In the genomic region with DNA sequence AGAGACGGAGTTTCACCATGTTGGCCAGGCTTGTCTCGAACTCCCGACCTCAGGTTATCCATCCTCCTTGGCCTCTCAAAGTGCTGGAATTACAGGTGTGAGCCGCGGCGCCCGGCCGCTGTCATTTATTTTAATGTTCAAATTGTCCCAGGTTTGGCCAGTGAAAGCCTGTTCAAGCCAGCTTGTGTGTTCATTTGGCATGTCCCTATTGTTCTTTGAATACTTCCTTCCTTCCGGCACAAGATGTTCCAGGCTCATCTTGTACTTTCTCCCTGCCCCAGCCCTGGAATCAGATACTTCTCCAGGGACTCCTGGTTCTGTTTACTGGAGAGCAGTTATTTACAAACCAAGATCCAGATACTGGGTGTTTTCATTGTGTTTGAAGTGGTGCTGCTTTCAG, we compare ENCODE assay signal across 12 cellular contexts. TPM values are rescaled to one million over a fixed set of nuclear protein-coding genes. Genes with fewer than 3 reads are reported as not detected.
A peak's percentile ranks its signal among the peaks of the same experiment; 100 is the strongest.
DNase-seq lines count a peak whose midpoint lies in the region; ATAC-seq, FAIRE-seq and TF ChIP-seq lines count a peak whose summit lies in the region.
"Had no signal": no experiment of that assay in that cellular context is flagged by ENCODE, and none has a peak within 500 bp of the region (broad histone marks: within the 10 kb centered on the region; RNA-seq: fewer than 3 reads in every experiment).

No MANE protein-coding gene starts in this region.

- peak; percentile 98 to 99 for TF ChIP-seq EP300 in tibial nerve (IDR thresholded peaks at IDR 0.05)

- WGBS in tibial nerve, 2 donors: 85 to 87% methylated on average over 9 of the region's 9 CpGs

- H2AFZ ChIP-seq in endothelial cell of umbilical vein (ENCODE audit: low read depth, low read length): peak overlapping the region; percentile 37

- CTCF ChIA-PET in endothelial cell of umbilical vein (lab: Charles Lee): interaction anchor here (5.7 kb wide), 1 partner anchor 19 kb away, joined by 32 read pairs; no protein-coding TSS in a partner anchor

- no peaks in the 10 kb centered on the region for H3K36me3 ChIP-seq in endothelial cell of umbilical vein (ENCODE audit: control insufficient read depth in 2 of 2, extremely low read depth in 1 of 2, insufficient read depth in 2 of 2, low read length in 2 of 2)
- no peaks in the 10 kb centered on the region for H3K36me3 ChIP-seq in tibial nerve

- TF ChIP-seq CTCF in endothelial cell of umbilical vein (IDR thresholded peaks at IDR 0.05; ENCODE audit: extremely low read depth in 1 of 2, insufficient read depth in 1 of 2, low read depth in 1 of 2, low read length in 2 of 2) (no peak), mesothelial cell of epicardium (IDR thresholded peaks at IDR 0.05; ENCODE audit: unreplicated experiment) (no peak), tibial nerve (IDR thresholded peaks at IDR 0.05) (no peak)

- TF ChIP-seq POLR2A in endothelial cell of umbilical vein (IDR thresholded peaks at IDR 0.05; ENCODE audit: low read depth, low read length): peak; percentile 37
- peak in 1 of 2 donors; percentile 37 for TF ChIP-seq POLR2A in tibial nerve (IDR thresholded peaks at IDR 0.05)

- no peaks in the 10 kb centered on the region for H3K9me3 ChIP-seq in endothelial cell of umbilical vein (replicated peaks; ENCODE audit: control insufficient read depth, insufficient read depth, low read length)
- H3K9me3 ChIP-seq in tibial nerve: no peaks in the 10 kb centered on the region

- DNase-seq in activated T-cell treated with anti-CD3 and anti-CD28 coated beads, Interleukin-2, amount 50 U/mL, for 4 hours: no peak
- no peak for DNase-seq in activated T-cell treated with anti-CD3 and anti-CD28 coated beads, Interleukin-2, amount 50 U/mL, for 1 hour
- peak; percentile 57 for DNase-seq in endothelial cell of umbilical vein (ENCODE audit: low read depth, low spot score)
- DNase-seq in mesothelial cell of epicardium (ENCODE audit: low spot score in 2 of 2, unreplicated experiment in 2 of 2): no peak
- peak; percentile 62 to 82 for DNase-seq in tibial nerve (ENCODE audit: low spot score in 2 of 2)
- DNase-seq in stimulated activated naive CD8-positive, alpha-beta T cell treated with anti-CD3 and anti-CD28 coated beads, Interleukin-15, Interleukin-2, amounts not matched to agents 100 U/mL and 50 U/mL, for 24 hours: no peak
- no peak for DNase-seq in 8988T
- DNase-seq: aorta; NCI-H187 treated with DMSO at 0.1 percent for 48 hours; stimulated activated CD4-positive, alpha-beta T cell treated with anti-CD3 and anti-CD28 coated beads, Interleukin-4, amount 100 ng/mL, for 4 hours had no signal

- peak overlapping the region; percentile 86 for H3K27ac Mint-ChIP-seq in mesothelial cell of epicardium

- H3K9me1 ChIP-seq in endothelial cell of umbilical vein (replicated peaks; ENCODE audit: control insufficient read depth, extremely low read depth, insufficient read depth, low read length): no peaks in the 10 kb centered on the region

- H3K36me3 Mint-ChIP-seq in activated T-cell treated with anti-CD3 and anti-CD28 coated beads, Interleukin-2, amount 50 U/mL, for 4 hours (ENCODE audit: insufficient read depth): no peaks in the 10 kb centered on the region
- no peaks in the 10 kb centered on the region for H3K36me3 Mint-ChIP-seq in mesothelial cell of epicardium

- no peaks in the 10 kb centered on the region for H3K9me3 Mint-ChIP-seq in activated T-cell treated with anti-CD3 and anti-CD28 coated beads, Interleukin-2, amount 50 U/mL, for 4 hours
- no peaks in the 10 kb centered on the region for H3K9me3 Mint-ChIP-seq in mesothelial cell of epicardium

- peak overlapping the region; percentile 66 for H3K9ac ChIP-seq in endothelial cell of umbilical vein (replicated peaks; ENCODE audit: extremely low read depth, insufficient read depth, low read length)

- H4K20me1 ChIP-seq in endothelial cell of umbilical vein (replicated peaks; ENCODE audit: control insufficient read depth, extremely low read depth, insufficient read depth, low read length): no peaks in the 10 kb centered on the region

- no peak for ATAC-seq in activated T-cell treated with anti-CD3 and anti-CD28 coated beads, Interleukin-2, amount 50 U/mL, for 4 hours
- no peak for ATAC-seq in stimulated activated naive CD8-positive, alpha-beta T cell treated with anti-CD3 and anti-CD28 coated beads, Interleukin-15, Interleukin-2, amounts not matched to agents 100 U/mL and 50 U/mL, for 24 hours
- ATAC-seq in GM19328 (IDR thresholded peaks at IDR 0.05; ENCODE audit: unreplicated experiment): no peak

- dilution Hi-C loops in endothelial cell of umbilical vein (cut with MboI; ENCODE audit: extremely low pct_ligation_motif_present, low sequenced_read_pairs): no loop called here

- H3K79me2 ChIP-seq in endothelial cell of umbilical vein (ENCODE audit: control insufficient read depth, insufficient read depth, low read length): no peaks in the 10 kb centered on the region

- peaks cover 54% of the 10 kb centered on the region for H3K27me3 Mint-ChIP-seq in activated T-cell treated with anti-CD3 and anti-CD28 coated beads, Interleukin-2, amount 50 U/mL, for 4 hours (ENCODE audit: low read depth)
- H3K27me3 Mint-ChIP-seq in mesothelial cell of epicardium (ENCODE audit: low read depth): no peaks in the 10 kb centered on the region

- H3K27me3 ChIP-seq in endothelial cell of umbilical vein (ENCODE audit: control insufficient read depth in 2 of 2, insufficient read depth in 2 of 2, low read length in 2 of 2): no peaks in the 10 kb centered on the region
- H3K27me3 ChIP-seq in tibial nerve: no peaks in the 10 kb centered on the region

- H3K4me3 ChIP-seq in endothelial cell of umbilical vein (replicated peaks in 1 of 3; ENCODE audit: insufficient read depth in 1 of 3, low read depth in 1 of 3, low read length in 3 of 3) (no peak overlapping the region), tibial nerve (no peak overlapping the region)

- peaks cover 3% of the 10 kb centered on the region for H3K4me1 Mint-ChIP-seq in activated T-cell treated with anti-CD3 and anti-CD28 coated beads, Interleukin-2, amount 50 U/mL, for 4 hours (ENCODE audit: low read depth)
- H3K4me1 Mint-ChIP-seq in mesothelial cell of epicardium: peaks cover 26% of the 10 kb centered on the region

- peak; percentile 92 for FAIRE-seq in endothelial cell of umbilical vein (lab: Jason Lieb, UNC)

- BruUV-seq in endothelial cell of umbilical vein (replicated peaks; lab: Mats Ljungman, UMichigan): no TSS peak

- H3K4me3 Mint-ChIP-seq in activated T-cell treated with anti-CD3 and anti-CD28 coated beads, Interleukin-2, amount 50 U/mL, for 4 hours: peak overlapping the region; percentile 13
- H3K4me3 Mint-ChIP-seq in mesothelial cell of epicardium: peak overlapping the region; percentile 46

- POLR2A ChIA-PET in endothelial cell of umbilical vein (lab: Charles Lee): no interaction called here

- peaks cover 23% of the 10 kb centered on the region for H3K4me1 ChIP-seq in endothelial cell of umbilical vein (ENCODE audit: control insufficient read depth, extremely low read depth, insufficient read depth, low read length)
- peaks cover 0 to 42% (median 16%) of the 10 kb centered on the region in 4 donors for H3K4me1 ChIP-seq in tibial nerve

- peak overlapping the region; percentile 55 for H3K27ac ChIP-seq in endothelial cell of umbilical vein (ENCODE audit: insufficient read depth, low read depth, low read length)
- H3K27ac ChIP-seq in tibial nerve: peak overlapping the region; percentile 84 to 98 (median 92)

- intact Hi-C loops in endothelial cell of umbilical vein (cut with micrococcal nuclease): loop anchor here (2.0 kb wide), 3 partner anchors 39 to 315 kb away; partner anchors contain the start of genes S100PBP and YARS1

- peak overlapping the region; percentile 43 for H3K4me2 ChIP-seq in endothelial cell of umbilical vein (ENCODE audit: insufficient read depth, low read length)

TF ChIP-seq in endothelial cell of umbilical vein, 7 proteins besides CTCF, POLR2A, EP300 and RAD21:
- TF ChIP-seq MYC (IDR thresholded peaks at IDR 0.05; ENCODE audit: low read depth, low read length) (no peak), EZH2 (IDR thresholded peaks at IDR 0.05; ENCODE audit: borderline replicate concordance, low read depth, low read length, severe bottlenecking) (no peak), FOS (IDR thresholded peaks at IDR 0.05; ENCODE audit: borderline replicate concordance, insufficient read depth, low read length) (no peak), POLR2AphosphoS5 (IDR thresholded peaks at IDR 0.05; ENCODE audit: insufficient read depth, low read depth, low read length) (peak; percentile 83)
- TF ChIP-seq, protein P1, sequence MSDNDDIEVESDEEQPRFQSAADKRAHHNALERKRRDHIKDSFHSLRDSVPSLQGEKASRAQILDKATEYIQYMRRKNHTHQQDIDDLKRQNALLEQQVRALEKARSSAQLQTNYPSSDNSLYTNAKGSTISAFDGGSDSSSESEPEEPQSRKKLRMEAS (IDR thresholded peaks at IDR 0.05; ENCODE audit: insufficient read depth, insufficient read length): no peak

RNA-seq across cellular contexts. Expression of gene ZBTB8B, which starts 37.0 kb away (rescaled TPM):
- not detected for total RNA-seq in activated T-cell treated with anti-CD3 and anti-CD28 coated beads, Interleukin-2, amount 50 U/mL, for 4 hours
- 0.02 TPM in 1 of 2 replicates, not detected in the other for total RNA-seq in endothelial cell of umbilical vein
- polyA plus RNA-seq in endothelial cell of umbilical vein: 0.01 TPM in 1 of 2 replicates, not detected in the other
- 0.01 TPM in 1 of 2 replicates, not detected in the other for polyA plus RNA-seq in endothelial cell of umbilical vein (2011; cell fraction: cytosol; rRNA removed)
- 0.03 TPM in 2 replicates for polyA plus RNA-seq in endothelial cell of umbilical vein (2011; cell fraction: nucleus; rRNA removed)
- polyA plus RNA-seq in endothelial cell of umbilical vein (2012): not detected in 2 replicates
- polyA minus RNA-seq in endothelial cell of umbilical vein: 0.06 TPM in 1 of 2 replicates, not detected in the other
- polyA minus RNA-seq in endothelial cell of umbilical vein (2011; cell fraction: cytosol; rRNA and poly(A)+ RNA removed): not detected
- not detected in 2 replicates for polyA minus RNA-seq in endothelial cell of umbilical vein (2011; cell fraction: nucleus; rRNA and poly(A)+ RNA removed)
- 3.4 to 3.6 TPM (median 3.5 TPM) in 3 replicates for total RNA-seq in mesothelial cell of epicardium
- total RNA-seq in tibial nerve: under 1 TPM in 1 of 4 donors, not detected in 3; 0.21 TPM
- polyA plus RNA-seq: AG04450, aorta had no signal

RNA-seq across cellular contexts. Expression of gene ZBTB8A, which starts 37.4 kb away (rescaled TPM):
- total RNA-seq in activated T-cell treated with anti-CD3 and anti-CD28 coated beads, Interleukin-2, amount 50 U/mL, for 4 hours: under 1 TPM; 0.19 to 0.24 (median 0.23) TPM
- total RNA-seq in endothelial cell of umbilical vein (9.1 and 9.6 TPM in 2 replicates), mesothelial cell of epicardium (14.8 to 16.2 TPM (median 14.9 TPM) in 3 replicates), tibial nerve (10 to 100 TPM in 3 of 4 donors, 1 to 10 TPM in 1; 8.1 to 14.9 (median 12.1) TPM)
- 2.9 and 3.1 TPM in 2 replicates for polyA plus RNA-seq in endothelial cell of umbilical vein
- polyA plus RNA-seq in endothelial cell of umbilical vein (2011; cell fraction: cytosol; rRNA removed): 3.6 and 3.9 TPM in 2 replicates
- 5.5 and 7.6 TPM in 2 replicates for polyA plus RNA-seq in endothelial cell of umbilical vein (2011; cell fraction: nucleus; rRNA removed)
- 5.3 and 5.5 TPM in 2 replicates for polyA plus RNA-seq in endothelial cell of umbilical vein (2012)
- polyA minus RNA-seq in endothelial cell of umbilical vein: 8.7 and 10.6 TPM in 2 replicates
- polyA minus RNA-seq in endothelial cell of umbilical vein (2011; cell fraction: cytosol; rRNA and poly(A)+ RNA removed): 8.8 TPM
- 7.8 and 8.6 TPM in 2 replicates for polyA minus RNA-seq in endothelial cell of umbilical vein (2011; cell fraction: nucleus; rRNA and poly(A)+ RNA removed)

Comparison
In these comparisons a context has a peak if more than half of its experiments do, and no peak if none do; other contexts are left out.
1. DNase-seq: peak in endothelial cell of umbilical vein (single experiment) and tibial nerve (2 of 2); none in activated T-cell treated with anti-CD3 and anti-CD28 coated beads, Interleukin-2, amount 50 U/mL, for 4 hours (single experiment), activated T-cell treated with anti-CD3 and anti-CD28 coated beads, Interleukin-2, amount 50 U/mL, for 1 hour (single experiment), mesothelial cell of epicardium (0 of 2), stimulated activated naive CD8-positive, alpha-beta T cell treated with anti-CD3 and anti-CD28 coated beads, Interleukin-15, Interleukin-2, amounts not matched to agents 100 U/mL and 50 U/mL, for 24 hours (single experiment) and 8988T (single experiment).